14 cellular contexts compared by ENCODE assay signal in the genomic region with DNA sequence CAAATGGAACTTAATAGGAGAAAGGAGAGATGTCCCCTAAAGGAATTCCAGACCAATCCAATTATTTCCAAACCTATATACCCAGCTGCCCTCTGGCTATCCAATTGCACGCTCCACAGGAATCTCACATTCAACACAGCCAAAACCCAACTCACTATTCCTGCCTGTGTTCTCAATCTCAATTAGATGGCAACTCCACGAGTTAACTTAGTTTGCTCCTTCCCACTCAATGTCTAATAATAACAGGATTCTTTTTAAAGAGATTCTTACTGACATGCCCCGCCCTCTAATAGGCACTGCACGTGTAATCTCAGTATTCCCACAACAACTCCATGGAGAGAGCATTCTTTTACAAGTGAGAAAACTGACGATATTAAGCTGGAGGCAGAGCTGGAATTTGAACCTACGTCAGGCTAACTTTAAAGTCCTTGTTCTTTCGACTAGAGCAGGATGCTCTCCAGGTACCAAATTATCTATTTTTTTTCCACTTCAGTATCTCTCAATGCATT. TPM values are rescaled to one million over a fixed set of nuclear protein-coding genes. Genes with fewer than 3 reads are reported as not detected.
DNase-seq lines count a peak whose midpoint lies in the region; ATAC-seq and TF ChIP-seq lines count a peak whose summit lies in the region.
"Had no signal": no experiment of that assay in that cellular context is flagged by ENCODE, and none has a peak within 500 bp of the region (broad histone marks: within the 10 kb centered on the region; RNA-seq: fewer than 3 reads in every experiment).

No MANE protein-coding gene starts in this region.

- in situ Hi-C loops in gastrocnemius medialis (cut with MboI; ENCODE audit: low sequenced_read_pairs in 4 of 4): loop anchor here in 1 of 4 donors (25.0 kb wide), 1 partner anchor 258 kb away; no protein-coding TSS in a partner anchor

- H3K9me3 ChIP-seq in right atrium auricular region: no peaks in the 10 kb centered on the region
- H3K9me3 ChIP-seq in gastrocnemius medialis: no peaks in the 10 kb centered on the region
- H3K9me3 ChIP-seq: BLaER1 had no signal

- intact Hi-C loops in Right ventricle myocardium superior (cut with DNase I) (no loop called here), cardiac septum (cut with DNase I) (no loop called here), gastrocnemius medialis (cut with DNase I; ENCODE audit: low total_unique reads) (no loop called here)

- DNase-seq in Right ventricle myocardium superior (no peak), cardiac septum (ENCODE audit: low spot score) (no peak), right atrium auricular region (ENCODE audit: low spot score) (no peak), gastrocnemius medialis (no peak), globus pallidus (ENCODE audit: low spot score) (no peak), putamen (ENCODE audit: low spot score) (no peak), NCI-H2081 (lab: John Stamatoyannopoulos, UW) (no peak)
- DNase-seq: 8988T; CD4-positive, alpha-beta memory T cell; DMS153; DMS79; GF-D8; H9 had no signal

- TF ChIP-seq POLR2A in gastrocnemius medialis (IDR thresholded peaks at IDR 0.05): no peak

- ATAC-seq in Right ventricle myocardium superior (ENCODE audit: poor library complexity) (peak; percentile 50), gastrocnemius medialis (peak in 1 of 2 donors; percentile 18)

- H3K4me3 ChIP-seq in right atrium auricular region (no peak overlapping the region), gastrocnemius medialis (no peak overlapping the region)
- H3K4me3 ChIP-seq: BLaER1 had no signal

- no peak for TF ChIP-seq CTCF in right atrium auricular region (IDR thresholded peaks at IDR 0.05)
- TF ChIP-seq CTCF in gastrocnemius medialis (IDR thresholded peaks at IDR 0.05 in 4 of 5, conservative IDR thresholded peaks at IDR 0.05 in 1 of 5): no peak

- H3K36me3 ChIP-seq in right atrium auricular region (peaks cover 9% of the 10 kb centered on the region), gastrocnemius medialis (peaks cover 0 to 10% of the 10 kb centered on the region in 2 donors)
- H3K36me3 ChIP-seq: BLaER1 had no signal

- no peaks in the 10 kb centered on the region for H3K27me3 ChIP-seq in right atrium auricular region
- no peaks in the 10 kb centered on the region for H3K27me3 ChIP-seq in gastrocnemius medialis
- H3K27me3 ChIP-seq: BLaER1 had no signal

- peak overlapping the region; percentile 21 to 42 for H3K27ac ChIP-seq in right atrium auricular region
- H3K27ac ChIP-seq in gastrocnemius medialis: peak overlapping the region; percentile 55 to 84 (median 69)
- H3K27ac ChIP-seq: BLaER1 had no signal

- H3K4me1 ChIP-seq in right atrium auricular region: peaks cover 0 to 18% of the 10 kb centered on the region in 2 donors
- peaks cover 36 to 39% of the 10 kb centered on the region in 2 donors for H3K4me1 ChIP-seq in gastrocnemius medialis
- H3K4me1 ChIP-seq: BLaER1 had no signal

RNA-seq across cellular contexts. Expression of gene SEC16B, which starts 59.2 kb away (rescaled TPM):
- total RNA-seq in Right ventricle myocardium superior (1.3 TPM), cardiac septum (1.3 TPM), right atrium auricular region (1 to 10 TPM; 1.9 to 5.8 TPM), gastrocnemius medialis (1 to 10 TPM in 3 of 4 donors, under 1 TPM in 1; 0.47 to 2.3 (median 1.3) TPM)
- total RNA-seq: CD4-positive, alpha-beta memory T cell had no signal
